ENCODE assay signal across 18 cellular contexts in genomic region chr2:46387886-46388515, GRCh38.
A peak's percentile ranks its signal among the peaks of the same experiment; 100 is the strongest.
DNase-seq lines count a peak whose midpoint lies in the region; ATAC-seq and TF ChIP-seq lines count a peak whose summit lies in the region.
"Had no signal": no experiment of that assay in that cellular context is flagged by ENCODE, and none has a peak within 500 bp of the region (broad histone marks: within the 10 kb centered on the region; RNA-seq: fewer than 3 reads in every experiment).

No MANE protein-coding gene starts in this region.

- peak overlapping the region; percentile 21 for H3K27ac ChIP-seq in RWPE1
- no peak overlapping the region for H3K27ac ChIP-seq in mammary epithelial cell (ENCODE audit: insufficient read depth, low read depth, low read length)
- H3K27ac ChIP-seq in substantia nigra (ENCODE audit: low read depth, low read length, poor library complexity, severe bottlenecking): peak overlapping the region; percentile 90
- H3K27ac ChIP-seq: colonic mucosa, epithelial cell of prostate had no signal

- H3K36me3 Mint-ChIP-seq in T-cell: no peaks in the 10 kb centered on the region

- POLR2A ChIA-PET in RWPE1 (lab: Yijun Ruan, JAX; ENCODE audit: low non-redundant PET) (no interaction called here), T-cell (lab: Charles Lee) (no interaction called here)

- H3K27me3 ChIP-seq in mammary epithelial cell (ENCODE audit: insufficient read depth, low read length): no peaks in the 10 kb centered on the region
- H3K27me3 ChIP-seq: BE2C, colonic mucosa had no signal

- H3K4me1 ChIP-seq in mammary epithelial cell (ENCODE audit: insufficient read depth, low read length): peaks cover 37% of the 10 kb centered on the region
- H3K4me1 ChIP-seq: colonic mucosa had no signal

- H3K9me3 ChIP-seq in mammary epithelial cell (replicated peaks; ENCODE audit: insufficient read depth, low read length): no peaks in the 10 kb centered on the region
- H3K9me3 ChIP-seq: BE2C, colonic mucosa had no signal

- no TSS peak for BruUV-seq in mammary epithelial cell (replicated peaks; lab: Mats Ljungman, UMichigan)

- ATAC-seq in HG03439 (IDR thresholded peaks at IDR 0.05; ENCODE audit: unreplicated experiment) (no peak), T-cell (replicated peaks in 1 of 4) (no peak)
- ATAC-seq: GM23338 had no signal

- no peak overlapping the region for H3K4me3 ChIP-seq in mammary epithelial cell (replicated peaks in 1 of 3; ENCODE audit: insufficient read depth in 1 of 3, low read depth in 2 of 3, low read length in 3 of 3)
- H3K4me3 ChIP-seq: colonic mucosa, GM23338 had no signal

- dilution Hi-C loops in mammary epithelial cell (cut with HindIII; ENCODE audit: low sequenced_read_pairs): loop anchor here (10.0 kb wide), 2 partner anchors 217 to 383 kb away; no protein-coding TSS in a partner anchor

- CTCF ChIA-PET in RWPE1 (lab: Yijun Ruan, JAX): no interaction called here
- CTCF ChIA-PET in mammary epithelial cell (lab: Charles Lee; ENCODE audit: low non-redundant PET): no interaction called here
- CTCF ChIA-PET in T-cell (lab: Charles Lee): no interaction called here

- H4K20me1 ChIP-seq in mammary epithelial cell (ENCODE audit: insufficient read depth, low read length): no peaks in the 10 kb centered on the region

- WGBS in mammary epithelial cell (ENCODE audit: low coverage, missing lambda C conversion rate): 5% methylated on average over 5 of the region's 5 CpGs

- H3K79me2 ChIP-seq in mammary epithelial cell (ENCODE audit: insufficient read depth, low read length): no peaks in the 10 kb centered on the region

- no peaks in the 10 kb centered on the region for H3K9me3 Mint-ChIP-seq in T-cell
- H3K9me3 Mint-ChIP-seq: GM23338; nephron progenitor cell; T-helper 2 cell treated with Interferon-gamma antibody and Interleukin-4, amounts not matched to agents 5 μg/mL and 100 μg/mL, for 36 hours had no signal

- H3K4me3 Mint-ChIP-seq in T-cell: no peak overlapping the region
- H3K4me3 Mint-ChIP-seq: GM23338; nephron progenitor cell; T-helper 2 cell treated with Interferon-gamma antibody and Interleukin-4, amounts not matched to agents 5 μg/mL and 100 μg/mL, for 36 hours had no signal

- H3K36me3 ChIP-seq in mammary epithelial cell (ENCODE audit: insufficient read depth, low read length): no peaks in the 10 kb centered on the region
- H3K36me3 ChIP-seq: BE2C, colonic mucosa had no signal

- TF ChIP-seq CTCF in RWPE1 (conservative IDR thresholded peaks at IDR 0.05; ENCODE audit: low read depth): no peak
- TF ChIP-seq CTCF in mammary epithelial cell (conservative IDR thresholded peaks at IDR 0.05 in 1 of 2, IDR thresholded peaks at IDR 0.05 in 1 of 2; ENCODE audit: extremely low read depth in 1 of 2, insufficient read depth in 1 of 2, low read depth in 1 of 2, low read length in 2 of 2): no peak

- H3K4me2 ChIP-seq in mammary epithelial cell (ENCODE audit: insufficient read depth, low read depth, low read length): peak overlapping the region; percentile 13
- H3K4me2 ChIP-seq: GM23338 had no signal

- in situ Hi-C loops in mammary epithelial cell (cut with MboI; ENCODE audit: low sequenced_read_pairs in 2 of 2): no loop called here

- H3K9ac ChIP-seq in mammary epithelial cell (ENCODE audit: insufficient read depth, low read length): no peak overlapping the region

- peaks cover 3 to 11% of the 10 kb centered on the region in 2 donors for H3K27me3 Mint-ChIP-seq in T-cell

- H3K27ac Mint-ChIP-seq in T-cell: no peak overlapping the region
- H3K27ac Mint-ChIP-seq: GM23338; T-helper 2 cell treated with Interferon-gamma antibody and Interleukin-4, amounts not matched to agents 5 μg/mL and 100 μg/mL, for 36 hours had no signal

- DNase-seq in RWPE1 (ENCODE audit: low spot score): no peak
- peak; percentile 85 for DNase-seq in mammary epithelial cell
- peak; percentile 91 for DNase-seq in medulla oblongata (ENCODE audit: extremely low spot score)
- DNase-seq in substantia nigra (lab: John Stamatoyannopoulos, UW): peak in 45 of 49 donors; percentile 10 to 87 (median 54)
- DNase-seq in AG08395 (ENCODE audit: low spot score): no peak
- no peak for DNase-seq in T-cell
- DNase-seq: activated CD4-positive, CD25-positive, alpha-beta regulatory T cell; BE2C; colonic mucosa; GDM1; NCI-H2029; NCI-H510A; nephron progenitor cell; stimulated activated CD4-positive, alpha-beta T cell treated with anti-CD3 and anti-CD28 coated beads, Interleukin-2, amount 100 ng/mL, for 24 hours had no signal

- no peak overlapping the region for H2AFZ ChIP-seq in mammary epithelial cell (ENCODE audit: low read depth, low read length)
- H2AFZ ChIP-seq: GM23338 had no signal

- no peaks in the 10 kb centered on the region for H3K4me1 Mint-ChIP-seq in T-cell
- H3K4me1 Mint-ChIP-seq: GM23338 had no signal

- intact Hi-C loops in mammary epithelial cell (cut with micrococcal nuclease): loop anchor here (10.0 kb wide), 1 partner anchor 257 kb away; no protein-coding TSS in a partner anchor

Comparison
In these comparisons a context has a peak if more than half of its experiments do, and no peak if none do; other contexts are left out.
1. DNase-seq: peak in mammary epithelial cell (single experiment), medulla oblongata (single experiment) and substantia nigra (45 of 49); none in RWPE1 (single experiment), AG08395 (single experiment) and T-cell (0 of 34).